9 cellular contexts compared by ENCODE assay signal in genomic region chr1:19405195-19405760, GRCh38.
DNase-seq lines count a peak whose midpoint lies in the region; ATAC-seq and TF ChIP-seq lines count a peak whose summit lies in the region.
"Had no signal": no experiment of that assay in that cellular context is flagged by ENCODE, and none has a peak within 500 bp of the region (broad histone marks: within the 10 kb centered on the region; RNA-seq: fewer than 3 reads in every experiment).

No MANE protein-coding gene starts in this region.

- peak; percentile 63 for DNase-seq in G401 (ENCODE audit: low spot score)
- DNase-seq in NCI-H69 (lab: John Stamatoyannopoulos, UW), result peak; percentile 90
- no peak for DNase-seq in esophagus muscularis mucosa (ENCODE audit: extremely low spot score)
- no peak for DNase-seq in prostate gland (ENCODE audit: low spot score)
- DNase-seq in NOMO-1 treated with DMSO at 0.1 percent for 48 hours (lab: John Stamatoyannopoulos, UW; ENCODE audit: unreplicated experiment), result no peak
- no peak for DNase-seq in EL
- DNase-seq in H7, result no peak

- in situ Hi-C loops in G401 (cut with HindIII; ENCODE audit: low sequenced_read_pairs), result no loop called here

- no peaks in the 10 kb centered on the region for H3K9me3 ChIP-seq in esophagus muscularis mucosa
- no peaks in the 10 kb centered on the region for H3K9me3 ChIP-seq in prostate gland

- H3K36me3 ChIP-seq in esophagus muscularis mucosa (no peaks in the 10 kb centered on the region), prostate gland (no peaks in the 10 kb centered on the region), H7 (replicated peaks; ENCODE audit: control insufficient read depth, insufficient read depth, low read length) (peaks cover 3% of the 10 kb centered on the region)

- peak; percentile 39 to 52 (median 49) for TF ChIP-seq CTCF in esophagus muscularis mucosa (IDR thresholded peaks at IDR 0.05)
- TF ChIP-seq CTCF in prostate gland (IDR thresholded peaks at IDR 0.05), result peak in 1 of 4 experiments; percentile 20

- whole genome bisulfite sequencing in esophagus muscularis mucosa, result 45% methylated on average over 10 of the region's 10 CpGs
- WGBS in prostate gland, result 43% methylated on average over 10 of the region's 10 CpGs

- no peaks in the 10 kb centered on the region for H3K27me3 ChIP-seq in esophagus muscularis mucosa
- H3K27me3 ChIP-seq in prostate gland (replicated peaks; ENCODE audit: insufficient read depth), result no peaks in the 10 kb centered on the region
- no peaks in the 10 kb centered on the region for H3K27me3 ChIP-seq in H7 (ENCODE audit: control insufficient read depth, insufficient read depth, low read length)

- TF ChIP-seq EP300 in esophagus muscularis mucosa (IDR thresholded peaks at IDR 0.05), result no peak

- H3K4me1 ChIP-seq in esophagus muscularis mucosa, result peaks cover 70 to 100% (median 99%) of the 10 kb centered on the region in 4 donors
- peaks cover 7% of the 10 kb centered on the region for H3K4me1 ChIP-seq in prostate gland (replicated peaks)

- H3K4me3 ChIP-seq in esophagus muscularis mucosa, result peak overlapping the region in 1 of 4 donors; percentile 20
- no peak overlapping the region for H3K4me3 ChIP-seq in prostate gland
- H3K4me3 ChIP-seq in H7 (ENCODE audit: insufficient read depth, low read depth, low read length), result no peak overlapping the region
- H3K4me3 ChIP-seq: lung had no signal

- ATAC-seq in HG03469 (IDR thresholded peaks at IDR 0.05; ENCODE audit: unreplicated experiment), result no peak

- TF ChIP-seq POLR2A in esophagus muscularis mucosa (IDR thresholded peaks at IDR 0.05; ENCODE audit: low read depth) (no peak), prostate gland (IDR thresholded peaks at IDR 0.05) (no peak)

- intact Hi-C loops in esophagus muscularis mucosa (cut with DNase I), result no loop called here
- intact Hi-C loops in prostate gland (cut with DNase I), result loop anchor here (10.0 kb wide), 1 partner anchor 80 kb away; the partner anchor contains the start of gene CAPZB

- H3K27ac ChIP-seq in esophagus muscularis mucosa (replicated peaks in 1 of 4), result peak overlapping the region; percentile 88 to 97 (median 92)
- H3K27ac ChIP-seq in prostate gland, result peak overlapping the region; percentile 54 to 68

Comparison
In these comparisons a context has a peak if more than half of its experiments do, and no peak if none do; other contexts are left out.
1. DNase-seq: peak in G401 (single experiment) and NCI-H69 (single experiment); none in esophagus muscularis mucosa (single experiment), prostate gland (single experiment), NOMO-1 treated with DMSO at 0.1 percent for 48 hours (single experiment), EL (single experiment) and H7 (single experiment).